In the genomic region with DNA sequence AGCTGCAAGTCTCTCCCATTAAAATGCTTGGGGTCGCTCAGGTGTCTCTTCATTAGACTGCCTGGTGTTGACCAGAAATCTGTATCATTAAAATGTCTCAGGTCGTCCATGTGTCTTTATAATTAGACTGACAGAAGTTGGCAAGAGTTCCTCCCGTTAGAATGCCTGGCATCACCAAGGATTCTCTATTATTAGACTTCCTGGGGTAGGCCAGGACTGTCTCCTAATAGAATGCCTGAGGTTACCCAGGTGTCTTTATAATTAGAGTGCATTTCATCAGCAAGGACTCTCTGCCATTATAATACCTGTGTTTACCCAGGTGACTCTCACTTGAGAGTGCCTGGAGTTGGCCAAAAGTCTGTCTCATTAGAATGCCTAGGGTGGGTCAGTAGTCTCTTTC, we compare ENCODE assay signal across 20 cellular contexts.
A peak's percentile ranks its signal among the peaks of the same experiment; 100 is the strongest.
DNase-seq lines count a peak whose midpoint lies in the region; ATAC-seq and TF ChIP-seq lines count a peak whose summit lies in the region.
"Had no signal": no experiment of that assay in that cellular context is flagged by ENCODE, and none has a peak within 500 bp of the region (broad histone marks: within the 10 kb centered on the region; RNA-seq: fewer than 3 reads in every experiment).

No MANE protein-coding gene starts in this region.

- ATAC-seq in Right ventricle myocardium inferior (peak; percentile 58), heart left ventricle (peak in 3 of 4 donors; percentile 16 to 57 (median 48)), left ventricle myocardium superior (peak; percentile 67), T-cell (replicated peaks in 1 of 4) (no peak)
- ATAC-seq: CD8-positive, alpha-beta T cell had no signal

- no peak overlapping the region for H3K9ac ChIP-seq in endodermal cell (ENCODE audit: extremely low read depth, low read length, poor library complexity, severe bottlenecking)
- H3K9ac ChIP-seq: BLaER1, GM23248 had no signal

- intact Hi-C loops in Right ventricle myocardium inferior (cut with DNase I) (loop anchor here (5.0 kb wide), 1 partner anchor 57 kb away; no protein-coding TSS in a partner anchor), heart left ventricle (cut with DNase I) (loop anchor here in 4 of 10 donors (5.0 to 10.0 kb wide), 4 partner anchors 67 to 119 kb away; no protein-coding TSS in a partner anchor), left ventricle myocardium superior (cut with micrococcal nuclease) (no loop called here)

- POLR2A ChIA-PET in T-cell (lab: Charles Lee), result no interaction called here

- CTCF ChIA-PET in T-cell (lab: Charles Lee), result no interaction called here

- H3K36me3 Mint-ChIP-seq in T-cell, result no peaks in the 10 kb centered on the region
- no peaks in the 10 kb centered on the region for H3K36me3 Mint-ChIP-seq in endodermal cell (ENCODE audit: low read depth)
- H3K36me3 Mint-ChIP-seq: CD4-positive, CD25-positive, alpha-beta regulatory T cell; CD8-positive, alpha-beta T cell had no signal

- H3K4me1 Mint-ChIP-seq in T-cell (no peaks in the 10 kb centered on the region), endodermal cell (no peaks in the 10 kb centered on the region)
- H3K4me1 Mint-ChIP-seq: B cell; CD4-positive, CD25-positive, alpha-beta regulatory T cell had no signal

- no peaks in the 10 kb centered on the region for H3K36me3 ChIP-seq in heart left ventricle
- no peaks in the 10 kb centered on the region for H3K36me3 ChIP-seq in endodermal cell (ENCODE audit: control insufficient read depth, insufficient read depth, low read length)
- H3K36me3 ChIP-seq: BLaER1 had no signal

- peaks cover 18 to 57% (median 52%) of the 10 kb centered on the region in 3 donors for H3K9me3 Mint-ChIP-seq in T-cell
- H3K9me3 Mint-ChIP-seq in endodermal cell, result peaks cover 100% of the 10 kb centered on the region

- H3K4me1 ChIP-seq in heart left ventricle (peaks cover 0 to 50% (median 14%) of the 10 kb centered on the region in 12 donors), endodermal cell (ENCODE audit: control insufficient read depth, insufficient read depth, low read length) (no peaks in the 10 kb centered on the region)
- H3K4me1 ChIP-seq: BLaER1 had no signal

- no peaks in the 10 kb centered on the region for H3K27me3 ChIP-seq in heart left ventricle
- H3K27me3 ChIP-seq in endodermal cell (ENCODE audit: control insufficient read depth, insufficient read depth, low read length, poor library complexity, severe bottlenecking), result no peaks in the 10 kb centered on the region
- H3K27me3 ChIP-seq: BLaER1 had no signal

- no peaks in the 10 kb centered on the region for H3K27me3 Mint-ChIP-seq in T-cell
- no peaks in the 10 kb centered on the region for H3K27me3 Mint-ChIP-seq in endodermal cell (ENCODE audit: insufficient read depth)
- H3K27me3 Mint-ChIP-seq: B cell; CD4-positive, CD25-positive, alpha-beta regulatory T cell had no signal

- peaks cover 0 to 46% (median 0%) of the 10 kb centered on the region in 12 donors for H3K9me3 ChIP-seq in heart left ventricle
- peaks cover 63% of the 10 kb centered on the region for H3K9me3 ChIP-seq in endodermal cell (ENCODE audit: control insufficient read depth, low read length)

- no peak for TF ChIP-seq POLR2A in heart left ventricle (IDR thresholded peaks at IDR 0.05)

- WGBS in heart left ventricle, 4 donors, result 20 to 32% (median 24%) methylated on average over 3 of the region's 3 CpGs
- 21 to 30% methylated on average over 3 of the region's 3 CpGs for WGBS in endodermal cell (ENCODE audit: insufficient coverage in 1 of 2, insufficient read length in 1 of 2), 2 experiments

- H3K27ac ChIP-seq in heart left ventricle, result peak overlapping the region in 7 of 12 donors; percentile 43 to 91 (median 70)
- H3K27ac ChIP-seq in endodermal cell (ENCODE audit: low read depth, low read length), result no peak overlapping the region
- H3K27ac ChIP-seq: 22Rv1, BLaER1, C4-2B, GM23248 had no signal

- no peak overlapping the region for H3K27ac Mint-ChIP-seq in T-cell
- H3K27ac Mint-ChIP-seq in endodermal cell, result no peak overlapping the region
- H3K27ac Mint-ChIP-seq: B cell; CD4-positive, CD25-positive, alpha-beta regulatory T cell; CD8-positive, alpha-beta T cell had no signal

- TF ChIP-seq CTCF in heart left ventricle (IDR thresholded peaks at IDR 0.05), result no peak
- no peak for TF ChIP-seq CTCF in endodermal cell (conservative IDR thresholded peaks at IDR 0.05)

- H3K4me3 Mint-ChIP-seq in T-cell (no peak overlapping the region), endodermal cell (no peak overlapping the region)
- H3K4me3 Mint-ChIP-seq: B cell; CD4-positive, CD25-positive, alpha-beta regulatory T cell; CD8-positive, alpha-beta T cell had no signal

- DNase-seq in Right ventricle myocardium inferior (ENCODE audit: missing footprints) (no peak), heart left ventricle (no peak), left ventricle myocardium superior (no peak), mesenteric fat pad (ENCODE audit: low spot score) (peak; percentile 4), NCI-H345 (lab: John Stamatoyannopoulos, UW) (no peak), T-cell (no peak), activated gamma-delta T cell (lab: John Stamatoyannopoulos, UW) (no peak), endodermal cell (no peak)
- DNase-seq: Caco-2; CD4-positive, CD25-positive, alpha-beta regulatory T cell; DMS153; DND-41; GM23248; H7; HCEC 1CT had no signal

- H3K4me3 ChIP-seq in heart left ventricle (no peak overlapping the region), endodermal cell (ENCODE audit: low read length) (no peak overlapping the region)
- H3K4me3 ChIP-seq: BLaER1, GM23248 had no signal

Comparison
In these comparisons a context has a peak if more than half of its experiments do, and no peak if none do; other contexts are left out.
1. ATAC-seq: peak in Right ventricle myocardium inferior (single experiment), heart left ventricle (3 of 4) and left ventricle myocardium superior (single experiment); none in T-cell (0 of 4).